In the genomic region with DNA sequence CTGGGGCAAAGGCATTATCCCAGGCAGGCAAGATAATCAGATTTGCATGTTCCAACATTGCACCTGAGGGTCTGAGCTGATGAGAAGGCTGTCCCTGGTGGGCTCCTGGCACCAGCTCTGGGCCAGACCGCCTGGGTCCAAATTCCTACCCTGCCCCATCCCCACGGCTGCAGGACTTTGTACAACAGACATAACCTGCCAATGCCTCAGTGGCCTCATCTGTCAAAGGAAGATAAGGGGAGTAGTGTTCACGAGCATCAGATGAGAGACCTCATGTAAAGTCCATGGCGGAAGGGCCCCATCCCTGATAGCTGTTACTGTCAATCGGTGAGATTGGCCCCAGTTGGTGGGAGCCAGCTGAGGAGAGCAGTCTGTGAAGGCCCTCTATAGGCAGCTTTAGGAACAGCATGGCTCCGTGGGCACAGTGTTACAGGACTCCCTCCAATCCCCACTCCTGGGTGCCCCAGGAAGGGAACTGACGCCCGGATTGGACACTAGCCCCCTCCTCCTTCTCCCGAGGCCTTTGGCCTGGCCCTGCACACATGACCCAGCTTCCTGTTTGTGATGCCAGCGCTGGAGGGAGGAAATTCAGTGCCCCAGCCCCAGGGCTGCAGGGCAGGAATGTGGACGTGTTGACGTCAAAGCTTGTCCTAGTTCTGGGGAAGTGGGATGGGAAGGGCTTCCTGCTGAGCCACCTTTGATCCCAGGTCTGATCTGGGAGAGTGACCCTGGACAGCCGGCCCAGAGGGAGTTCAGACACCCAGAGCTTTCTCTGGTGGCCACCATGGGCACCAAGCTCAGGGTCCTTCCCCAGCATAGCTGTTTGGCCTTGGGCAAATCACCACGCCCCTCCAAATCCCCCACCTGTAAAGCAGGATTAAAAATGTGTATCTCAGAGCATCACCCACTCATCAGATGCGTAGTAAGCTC, we compare ENCODE assay signal across 1 cellular context.
A peak's percentile ranks its signal among the peaks of the same experiment; 100 is the strongest.
TF ChIP-seq lines count a peak whose summit lies in the region.

No MANE protein-coding gene starts in this region.

TF ChIP-seq in HepG2, 621 proteins besides CTCF, POLR2A, EP300 and RAD21 (continued from another document):
- TF ChIP-seq, protein P1, sequence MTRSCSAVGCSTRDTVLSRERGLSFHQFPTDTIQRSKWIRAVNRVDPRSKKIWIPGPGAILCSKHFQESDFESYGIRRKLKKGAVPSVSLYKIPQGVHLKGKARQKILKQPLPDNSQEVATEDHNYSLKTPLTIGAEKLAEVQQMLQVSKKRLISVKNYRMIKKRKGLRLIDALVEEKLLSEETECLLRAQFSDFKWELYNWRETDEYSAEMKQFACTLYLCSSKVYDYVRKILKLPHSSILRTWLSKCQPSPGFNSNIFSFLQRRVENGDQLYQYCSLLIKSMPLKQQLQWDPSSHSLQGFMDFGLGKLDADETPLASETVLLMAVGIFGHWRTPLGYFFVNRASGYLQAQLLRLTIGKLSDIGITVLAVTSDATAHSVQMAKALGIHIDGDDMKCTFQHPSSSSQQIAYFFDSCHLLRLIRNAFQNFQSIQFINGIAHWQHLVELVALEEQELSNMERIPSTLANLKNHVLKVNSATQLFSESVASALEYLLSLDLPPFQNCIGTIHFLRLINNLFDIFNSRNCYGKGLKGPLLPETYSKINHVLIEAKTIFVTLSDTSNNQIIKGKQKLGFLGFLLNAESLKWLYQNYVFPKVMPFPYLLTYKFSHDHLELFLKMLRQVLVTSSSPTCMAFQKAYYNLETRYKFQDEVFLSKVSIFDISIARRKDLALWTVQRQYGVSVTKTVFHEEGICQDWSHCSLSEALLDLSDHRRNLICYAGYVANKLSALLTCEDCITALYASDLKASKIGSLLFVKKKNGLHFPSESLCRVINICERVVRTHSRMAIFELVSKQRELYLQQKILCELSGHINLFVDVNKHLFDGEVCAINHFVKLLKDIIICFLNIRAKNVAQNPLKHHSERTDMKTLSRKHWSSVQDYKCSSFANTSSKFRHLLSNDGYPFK (CRISPR knock-in tag; IDR thresholded peaks at IDR 0.05; ENCODE audit: borderline replicate concordance) = peak; percentile 76; the same call in 1 of the 2 replicates
- peak; percentile 83 for TF ChIP-seq HDAC2 (CRISPR knock-in tag; IDR thresholded peaks at IDR 0.05)
- TF ChIP-seq ZNF589 (CRISPR knock-in tag; conservative IDR thresholded peaks at IDR 0.05) = no peak
- peak; percentile 80 for TF ChIP-seq FOXA3 (CRISPR knock-in tag; IDR thresholded peaks at IDR 0.05)
- TF ChIP-seq, protein P2, sequence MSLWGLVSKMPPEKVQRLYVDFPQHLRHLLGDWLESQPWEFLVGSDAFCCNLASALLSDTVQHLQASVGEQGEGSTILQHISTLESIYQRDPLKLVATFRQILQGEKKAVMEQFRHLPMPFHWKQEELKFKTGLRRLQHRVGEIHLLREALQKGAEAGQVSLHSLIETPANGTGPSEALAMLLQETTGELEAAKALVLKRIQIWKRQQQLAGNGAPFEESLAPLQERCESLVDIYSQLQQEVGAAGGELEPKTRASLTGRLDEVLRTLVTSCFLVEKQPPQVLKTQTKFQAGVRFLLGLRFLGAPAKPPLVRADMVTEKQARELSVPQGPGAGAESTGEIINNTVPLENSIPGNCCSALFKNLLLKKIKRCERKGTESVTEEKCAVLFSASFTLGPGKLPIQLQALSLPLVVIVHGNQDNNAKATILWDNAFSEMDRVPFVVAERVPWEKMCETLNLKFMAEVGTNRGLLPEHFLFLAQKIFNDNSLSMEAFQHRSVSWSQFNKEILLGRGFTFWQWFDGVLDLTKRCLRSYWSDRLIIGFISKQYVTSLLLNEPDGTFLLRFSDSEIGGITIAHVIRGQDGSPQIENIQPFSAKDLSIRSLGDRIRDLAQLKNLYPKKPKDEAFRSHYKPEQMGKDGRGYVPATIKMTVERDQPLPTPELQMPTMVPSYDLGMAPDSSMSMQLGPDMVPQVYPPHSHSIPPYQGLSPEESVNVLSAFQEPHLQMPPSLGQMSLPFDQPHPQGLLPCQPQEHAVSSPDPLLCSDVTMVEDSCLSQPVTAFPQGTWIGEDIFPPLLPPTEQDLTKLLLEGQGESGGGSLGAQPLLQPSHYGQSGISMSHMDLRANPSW (CRISPR knock-in tag; IDR thresholded peaks at IDR 0.05; ENCODE audit: borderline replicate concordance) = peak; percentile 80; the same call in 1 of the 2 replicates
- no peak for TF ChIP-seq ZNF354B (CRISPR knock-in tag; IDR thresholded peaks at IDR 0.05)
- peak; percentile 93 for TF ChIP-seq XRCC5 (optimal IDR thresholded peaks at IDR 0.05; ENCODE audit: low read length)
- TF ChIP-seq ZNF121 (CRISPR knock-in tag; IDR thresholded peaks at IDR 0.05) = peak; percentile 87
- TF ChIP-seq, protein P3, sequence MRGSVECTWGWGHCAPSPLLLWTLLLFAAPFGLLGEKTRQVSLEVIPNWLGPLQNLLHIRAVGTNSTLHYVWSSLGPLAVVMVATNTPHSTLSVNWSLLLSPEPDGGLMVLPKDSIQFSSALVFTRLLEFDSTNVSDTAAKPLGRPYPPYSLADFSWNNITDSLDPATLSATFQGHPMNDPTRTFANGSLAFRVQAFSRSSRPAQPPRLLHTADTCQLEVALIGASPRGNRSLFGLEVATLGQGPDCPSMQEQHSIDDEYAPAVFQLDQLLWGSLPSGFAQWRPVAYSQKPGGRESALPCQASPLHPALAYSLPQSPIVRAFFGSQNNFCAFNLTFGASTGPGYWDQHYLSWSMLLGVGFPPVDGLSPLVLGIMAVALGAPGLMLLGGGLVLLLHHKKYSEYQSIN (CRISPR knock-in tag; IDR thresholded peaks at IDR 0.05; ENCODE audit: borderline replicate concordance) = no peak
- no peak for TF ChIP-seq JUNB (CRISPR knock-in tag; IDR thresholded peaks at IDR 0.05; ENCODE audit: borderline replicate concordance)
- TF ChIP-seq ZNF12 (CRISPR knock-in tag; IDR thresholded peaks at IDR 0.05) = no peak
- TF ChIP-seq, protein P4, sequence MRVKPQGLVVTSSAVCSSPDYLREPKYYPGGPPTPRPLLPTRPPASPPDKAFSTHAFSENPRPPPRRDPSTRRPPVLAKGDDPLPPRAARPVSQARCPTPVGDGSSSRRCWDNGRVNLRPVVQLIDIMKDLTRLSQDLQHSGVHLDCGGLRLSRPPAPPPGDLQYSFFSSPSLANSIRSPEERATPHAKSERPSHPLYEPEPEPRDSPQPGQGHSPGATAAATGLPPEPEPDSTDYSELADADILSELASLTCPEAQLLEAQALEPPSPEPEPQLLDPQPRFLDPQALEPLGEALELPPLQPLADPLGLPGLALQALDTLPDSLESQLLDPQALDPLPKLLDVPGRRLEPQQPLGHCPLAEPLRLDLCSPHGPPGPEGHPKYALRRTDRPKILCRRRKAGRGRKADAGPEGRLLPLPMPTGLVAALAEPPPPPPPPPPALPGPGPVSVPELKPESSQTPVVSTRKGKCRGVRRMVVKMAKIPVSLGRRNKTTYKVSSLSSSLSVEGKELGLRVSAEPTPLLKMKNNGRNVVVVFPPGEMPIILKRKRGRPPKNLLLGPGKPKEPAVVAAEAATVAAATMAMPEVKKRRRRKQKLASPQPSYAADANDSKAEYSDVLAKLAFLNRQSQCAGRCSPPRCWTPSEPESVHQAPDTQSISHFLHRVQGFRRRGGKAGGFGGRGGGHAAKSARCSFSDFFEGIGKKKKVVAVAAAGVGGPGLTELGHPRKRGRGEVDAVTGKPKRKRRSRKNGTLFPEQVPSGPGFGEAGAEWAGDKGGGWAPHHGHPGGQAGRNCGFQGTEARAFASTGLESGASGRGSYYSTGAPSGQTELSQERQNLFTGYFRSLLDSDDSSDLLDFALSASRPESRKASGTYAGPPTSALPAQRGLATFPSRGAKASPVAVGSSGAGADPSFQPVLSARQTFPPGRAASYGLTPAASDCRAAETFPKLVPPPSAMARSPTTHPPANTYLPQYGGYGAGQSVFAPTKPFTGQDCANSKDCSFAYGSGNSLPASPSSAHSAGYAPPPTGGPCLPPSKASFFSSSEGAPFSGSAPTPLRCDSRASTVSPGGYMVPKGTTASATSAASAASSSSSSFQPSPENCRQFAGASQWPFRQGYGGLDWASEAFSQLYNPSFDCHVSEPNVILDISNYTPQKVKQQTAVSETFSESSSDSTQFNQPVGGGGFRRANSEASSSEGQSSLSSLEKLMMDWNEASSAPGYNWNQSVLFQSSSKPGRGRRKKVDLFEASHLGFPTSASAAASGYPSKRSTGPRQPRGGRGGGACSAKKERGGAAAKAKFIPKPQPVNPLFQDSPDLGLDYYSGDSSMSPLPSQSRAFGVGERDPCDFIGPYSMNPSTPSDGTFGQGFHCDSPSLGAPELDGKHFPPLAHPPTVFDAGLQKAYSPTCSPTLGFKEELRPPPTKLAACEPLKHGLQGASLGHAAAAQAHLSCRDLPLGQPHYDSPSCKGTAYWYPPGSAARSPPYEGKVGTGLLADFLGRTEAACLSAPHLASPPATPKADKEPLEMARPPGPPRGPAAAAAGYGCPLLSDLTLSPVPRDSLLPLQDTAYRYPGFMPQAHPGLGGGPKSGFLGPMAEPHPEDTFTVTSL (CRISPR knock-in tag; IDR thresholded peaks at IDR 0.05; ENCODE audit: borderline replicate concordance) = peak; percentile 75; the same call in 1 of the 2 replicates
- TF ChIP-seq HNRNPL (IDR thresholded peaks at IDR 0.05; ENCODE audit: low read depth, low read length) = peak; percentile 92
- 0 out of 2 replicates have a peak, but pooled peaks have one; percentile 42 for TF ChIP-seq ZNF317 (CRISPR knock-in tag; IDR thresholded peaks at IDR 0.05)
- TF ChIP-seq ATRX (CRISPR knock-in tag; IDR thresholded peaks at IDR 0.05; ENCODE audit: borderline replicate concordance) = no peak
- peak; percentile 29; the same call in 1 of the 2 replicates for TF ChIP-seq NFKB2 (CRISPR knock-in tag; IDR thresholded peaks at IDR 0.05; ENCODE audit: borderline replicate concordance)
- TF ChIP-seq TBX3 (IDR thresholded peaks at IDR 0.05; ENCODE audit: borderline replicate concordance) = 0 out of 2 replicates have a peak, but pooled peaks have one; percentile 34
- TF ChIP-seq, protein P5, sequence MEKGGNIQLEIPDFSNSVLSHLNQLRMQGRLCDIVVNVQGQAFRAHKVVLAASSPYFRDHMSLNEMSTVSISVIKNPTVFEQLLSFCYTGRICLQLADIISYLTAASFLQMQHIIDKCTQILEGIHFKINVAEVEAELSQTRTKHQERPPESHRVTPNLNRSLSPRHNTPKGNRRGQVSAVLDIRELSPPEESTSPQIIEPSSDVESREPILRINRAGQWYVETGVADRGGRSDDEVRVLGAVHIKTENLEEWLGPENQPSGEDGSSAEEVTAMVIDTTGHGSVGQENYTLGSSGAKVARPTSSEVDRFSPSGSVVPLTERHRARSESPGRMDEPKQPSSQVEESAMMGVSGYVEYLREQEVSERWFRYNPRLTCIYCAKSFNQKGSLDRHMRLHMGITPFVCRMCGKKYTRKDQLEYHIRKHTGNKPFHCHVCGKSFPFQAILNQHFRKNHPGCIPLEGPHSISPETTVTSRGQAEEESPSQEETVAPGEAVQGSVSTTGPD (CRISPR knock-in tag; IDR thresholded peaks at IDR 0.05) = no peak
- peak; percentile 15; the same call in 1 of the 2 replicates for TF ChIP-seq ZBTB7A (CRISPR knock-in tag; IDR thresholded peaks at IDR 0.05)
- TF ChIP-seq SYNCRIP (IDR thresholded peaks at IDR 0.05; ENCODE audit: insufficient read depth, low read depth, low read length) = no peak
- TF ChIP-seq ZNF605 (CRISPR knock-in tag; IDR thresholded peaks at IDR 0.05) = no peak
- TF ChIP-seq KDM3A (CRISPR knock-in tag; IDR thresholded peaks at IDR 0.05; ENCODE audit: low read depth) = no peak
- no peak; the same call in 1 of the 2 replicates for TF ChIP-seq KDM4B (CRISPR knock-in tag; IDR thresholded peaks at IDR 0.05)
- TF ChIP-seq, protein P6, sequence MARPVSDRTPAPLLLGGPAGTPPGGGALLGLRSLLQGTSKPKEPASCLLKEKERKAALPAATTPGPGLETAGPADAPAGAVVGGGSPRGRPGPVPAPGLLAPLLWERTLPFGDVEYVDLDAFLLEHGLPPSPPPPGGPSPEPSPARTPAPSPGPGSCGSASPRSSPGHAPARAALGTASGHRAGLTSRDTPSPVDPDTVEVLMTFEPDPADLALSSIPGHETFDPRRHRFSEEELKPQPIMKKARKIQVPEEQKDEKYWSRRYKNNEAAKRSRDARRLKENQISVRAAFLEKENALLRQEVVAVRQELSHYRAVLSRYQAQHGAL (CRISPR knock-in tag; IDR thresholded peaks at IDR 0.05; ENCODE audit: not compliant biosample characterization) = no peak
